Comparison of ENCODE assay signal across 9 cellular contexts in genomic region chr1:93692983-93693591, GRCh38. TPM values are rescaled to one million over a fixed set of nuclear protein-coding genes. Genes with fewer than 3 reads are reported as not detected.
A peak's percentile ranks its signal among the peaks of the same experiment; 100 is the strongest.
DNase-seq lines count a peak whose midpoint lies in the region; ATAC-seq and TF ChIP-seq lines count a peak whose summit lies in the region.
"Had no signal": no experiment of that assay in that cellular context is flagged by ENCODE, and none has a peak within 500 bp of the region (broad histone marks: within the 10 kb centered on the region; RNA-seq: fewer than 3 reads in every experiment).

No MANE protein-coding gene starts in this region.

- in situ Hi-C loops in HAP-1 (cut with MboI; ENCODE audit: low sequenced_read_pairs) = no loop called here

- H3K27me3 ChIP-seq in ascending aorta (no peaks in the 10 kb centered on the region), HAP-1 (ENCODE audit: low read depth) (no peaks in the 10 kb centered on the region), hepatocyte (no peaks in the 10 kb centered on the region)

- H3K27ac ChIP-seq in ascending aorta (peak overlapping the region; percentile 74 to 89), hepatocyte (no peak overlapping the region)
- H3K27ac ChIP-seq: parathyroid adenoma had no signal

- no peak overlapping the region for H2AFZ ChIP-seq in hepatocyte
- H2AFZ ChIP-seq: parathyroid adenoma had no signal

- intact Hi-C loops in ascending aorta (cut with DNase I) = loop anchor here (5.0 to 10.0 kb wide), 3 partner anchors 119 to 508 kb away; partner anchors contain the start of genes CCDC18, DR1 and TMED5

- H4K20me1 ChIP-seq in hepatocyte (ENCODE audit: insufficient read depth, poor library complexity, severe bottlenecking) = no peaks in the 10 kb centered on the region

- H3K79me2 ChIP-seq in hepatocyte = no peaks in the 10 kb centered on the region
- H3K79me2 ChIP-seq: parathyroid adenoma had no signal

- TF ChIP-seq CTCF in GM10248 (IDR thresholded peaks at IDR 0.05; ENCODE audit: control extremely low read depth, extremely low read depth, low read depth, missing control alignments) (no peak), ascending aorta (IDR thresholded peaks at IDR 0.05) (no peak), omental fat pad (IDR thresholded peaks at IDR 0.05) (no peak), hepatocyte (IDR thresholded peaks at IDR 0.05; ENCODE audit: poor library complexity) (no peak)

- WGBS in hepatocyte (ENCODE audit: low lambda C conversion rate, missing lambda C conversion rate) = 88% methylated on average over 7 of the region's 7 CpGs

- DNase-seq in GM10248 (ENCODE audit: extremely low spot score) = peak; percentile 62
- DNase-seq in HS-5 (ENCODE audit: low read depth) = peak; percentile 94
- peak in 1 of 2 donors; percentile 80 for DNase-seq in ascending aorta (ENCODE audit: low spot score in 2 of 2)
- no peak for DNase-seq in omental fat pad (ENCODE audit: low spot score)
- DNase-seq in HAP-1 (ENCODE audit: low spot score in 2 of 2) = no peak
- DNase-seq in SKM-1 treated with dmso at 0.1 percent for 144 hours (lab: John Stamatoyannopoulos, UW; ENCODE audit: unreplicated experiment) = no peak
- no peak for DNase-seq in hepatocyte (ENCODE audit: low spot score)

- no peaks in the 10 kb centered on the region for H3K9me3 ChIP-seq in ascending aorta
- H3K9me3 ChIP-seq in HAP-1 = no peaks in the 10 kb centered on the region
- H3K9me3 ChIP-seq in hepatocyte (ENCODE audit: low read depth) = no peaks in the 10 kb centered on the region

- POLR2A ChIA-PET in GM10248 (lab: Yijun Ruan, JAX) = interaction anchor here (0.6 kb wide), 1 partner anchor 529 kb away, joined by 3 read pairs; no protein-coding TSS in a partner anchor

- H3K4me1 ChIP-seq in ascending aorta = peaks cover 5 to 29% of the 10 kb centered on the region in 2 donors
- H3K4me1 ChIP-seq in HAP-1 = peaks cover 20% of the 10 kb centered on the region
- peaks cover 11% of the 10 kb centered on the region for H3K4me1 ChIP-seq in hepatocyte (ENCODE audit: insufficient read depth)
- H3K4me1 ChIP-seq: parathyroid adenoma had no signal

- H3K9me2 ChIP-seq in hepatocyte (replicated peaks; ENCODE audit: insufficient read depth) = no peaks in the 10 kb centered on the region

- ATAC-seq in GM21528 (IDR thresholded peaks at IDR 0.05; ENCODE audit: low FRiP score, unreplicated experiment) = peak; percentile 64
- peak; percentile 78 for ATAC-seq in omental fat pad (ENCODE audit: low FRiP score)

- H3K4me3 ChIP-seq in ascending aorta (peak overlapping the region in 1 of 2 donors; percentile 27), HAP-1 (no peak overlapping the region), hepatocyte (no peak overlapping the region)

- CTCF ChIA-PET in GM10248 (lab: Yijun Ruan, JAX) = interaction anchor here (0.9 to 4.2 kb wide), 11 partner anchors 10 to 120 kb away, joined by 3 to 20 read pairs (median 4); partner anchors contain the start of gene BCAR3

- no peaks in the 10 kb centered on the region for H3K36me3 ChIP-seq in ascending aorta
- no peaks in the 10 kb centered on the region for H3K36me3 ChIP-seq in HAP-1 (replicated peaks)
- H3K36me3 ChIP-seq in hepatocyte (replicated peaks; ENCODE audit: insufficient read depth, low read depth) = no peaks in the 10 kb centered on the region

- no peak overlapping the region for H3K4me2 ChIP-seq in hepatocyte

RNA-seq across cellular contexts. Expression of gene BCAR3, which starts 11.4 kb away (rescaled TPM):
- total RNA-seq in ascending aorta (41.0 TPM), omental fat pad (10 to 100 TPM; 43.7 to 73.5 (median 45.8) TPM), hepatocyte (20.4 and 22.6 TPM in 2 replicates)
- polyA plus RNA-seq in hepatocyte = 22.5 and 23.7 TPM in 2 replicates

Comparison
In these comparisons a context has a peak if more than half of its experiments do, and no peak if none do; other contexts are left out.
1. DNase-seq: peak in GM10248 (single experiment) and HS-5 (single experiment); none in omental fat pad (single experiment), HAP-1 (0 of 2), SKM-1 treated with dmso at 0.1 percent for 144 hours (single experiment) and hepatocyte (single experiment).